In genomic region chr10:84329094-84329611, GRCh38 we compare ENCODE assay signal across 8 cellular contexts. TPM values are rescaled to one million over a fixed set of nuclear protein-coding genes. Genes with fewer than 3 reads are reported as not detected.
A peak's percentile ranks its signal among the peaks of the same experiment; 100 is the strongest.
DNase-seq lines count a peak whose midpoint lies in the region; ATAC-seq and TF ChIP-seq lines count a peak whose summit lies in the region.

No MANE protein-coding gene starts in this region.

- DNase-seq in AG09309 (ENCODE audit: low read depth) (no peak), T follicular helper cell (ENCODE audit: low read depth) (peak; percentile 46), astrocyte of the spinal cord (ENCODE audit: low read depth, low spot score) (peak; percentile 63), left lung (no peak), SW 1271 (lab: John Stamatoyannopoulos, UW) (no peak)
- DNase-seq in stimulated activated CD8-positive, alpha-beta memory T cell treated with anti-CD3 and anti-CD28 coated beads, Interleukin-12 subunit alpha, Interleukin-12 subunit beta, amount 100 ng/mL, for 24 hours (ENCODE audit: extremely low read depth) = peak; percentile 45

- peak overlapping the region; percentile 93 to 96 for H3K27ac ChIP-seq in left lung

- in situ Hi-C loops in astrocyte of the spinal cord (cut with HindIII; ENCODE audit: low sequenced_read_pairs) = no loop called here

- H3K4me3 ChIP-seq in AG09309 (ENCODE audit: control insufficient read depth, low read depth, low read length) = peak overlapping the region; percentile 67
- peak overlapping the region; percentile 58 for H3K4me3 ChIP-seq in astrocyte of the spinal cord (ENCODE audit: low read depth, low read length)
- peak overlapping the region; percentile 83 for H3K4me3 ChIP-seq in left lung

- TF ChIP-seq CTCF in AG09309 (IDR thresholded peaks at IDR 0.05; ENCODE audit: control insufficient read depth, insufficient read depth, low read depth, low read length, missing control alignments) (no peak), astrocyte of the spinal cord (IDR thresholded peaks at IDR 0.05; ENCODE audit: low read depth, low read length) (no peak), left lung (IDR thresholded peaks at IDR 0.05) (no peak)

- ATAC-seq in GM18858 (IDR thresholded peaks at IDR 0.05; ENCODE audit: unreplicated experiment) (peak; percentile 26), HG03457 (IDR thresholded peaks at IDR 0.05; ENCODE audit: unreplicated experiment) (peak; percentile 6), left lung (peak; percentile 21)

- peaks cover 10 to 54% of the 10 kb centered on the region in 2 donors for H3K4me1 ChIP-seq in left lung

- no peaks in the 10 kb centered on the region for H3K9me3 ChIP-seq in left lung

- intact Hi-C loops in left lung (cut with DNase I) = no loop called here

- no peaks in the 10 kb centered on the region for H3K27me3 ChIP-seq in left lung

- no peaks in the 10 kb centered on the region for H3K36me3 ChIP-seq in left lung

RNA-seq across cellular contexts. Expression of gene CCSER2, which starts 0.8 kb away (rescaled TPM):
- 10 to 100 TPM; 56.5 to 65.5 TPM for total RNA-seq in left lung

Comparison
In these comparisons a context has a peak if more than half of its experiments do, and no peak if none do; other contexts are left out.
1. DNase-seq: peak in T follicular helper cell (single experiment), astrocyte of the spinal cord (single experiment) and stimulated activated CD8-positive, alpha-beta memory T cell treated with anti-CD3 and anti-CD28 coated beads, Interleukin-12 subunit alpha, Interleukin-12 subunit beta, amount 100 ng/mL, for 24 hours (single experiment); none in AG09309 (single experiment), left lung (0 of 2) and SW 1271 (0 of 2).
2. Peak in every context shown above with its lines, with median percentiles within 50 percentile points of each other: H3K4me3 ChIP-seq and ATAC-seq.